8 cellular contexts compared by ENCODE assay signal in the genomic region with DNA sequence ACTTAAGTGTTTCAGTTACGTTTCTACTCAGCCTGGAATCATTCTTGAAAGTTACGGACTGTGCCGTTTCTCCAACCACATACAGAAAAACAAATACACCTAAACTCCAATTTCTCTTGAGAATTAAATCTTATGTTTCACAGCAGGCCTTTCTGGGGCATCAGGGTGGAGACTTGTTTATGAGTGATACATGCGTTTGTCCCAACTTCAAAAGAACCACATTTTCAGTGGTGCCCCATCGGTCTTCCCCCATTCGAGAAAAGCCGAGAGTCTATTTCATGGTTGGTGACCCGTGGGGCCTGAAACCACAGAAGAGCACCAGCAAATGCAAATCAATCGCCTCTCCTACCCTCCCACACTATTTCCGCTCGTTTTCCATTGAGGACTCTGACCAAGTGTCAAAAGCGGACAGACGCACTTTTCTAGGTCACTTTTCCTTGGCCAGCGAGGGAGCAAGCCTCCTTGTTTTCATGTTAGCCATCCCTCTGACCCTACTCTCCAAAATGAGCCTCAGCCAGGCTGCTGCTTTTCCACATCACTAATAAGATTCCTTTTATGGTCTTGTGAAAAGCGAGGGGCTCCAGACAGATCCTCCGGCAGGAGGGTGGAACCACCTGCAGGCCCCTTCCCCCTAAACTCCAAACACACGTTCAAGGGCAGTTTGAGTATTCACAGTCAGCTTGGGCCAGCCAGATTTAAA. TPM values are rescaled to one million over a fixed set of nuclear protein-coding genes. Genes with fewer than 3 reads are reported as not detected.
A peak's percentile ranks its signal among the peaks of the same experiment; 100 is the strongest.
DNase-seq lines count a peak whose midpoint lies in the region; ATAC-seq and TF ChIP-seq lines count a peak whose summit lies in the region.

No MANE protein-coding gene starts in this region.

- peak overlapping the region; percentile 98 for H3K4me3 ChIP-seq in ACC112 (ENCODE audit: low read depth, low read length)

- ATAC-seq in GM19452 (IDR thresholded peaks at IDR 0.05; ENCODE audit: unreplicated experiment) (peak; percentile 20), HG03565 (IDR thresholded peaks at IDR 0.05; ENCODE audit: unreplicated experiment) (peak; percentile 26)

- H3K36me3 Mint-ChIP-seq in neural crest cell (ENCODE audit: low read depth): peaks cover 7% of the 10 kb centered on the region

- DNase-seq in neural crest cell (ENCODE audit: low read depth, low spot score): peak; percentile 32
- no peak for DNase-seq in NCI-H2081 (lab: John Stamatoyannopoulos, UW)
- DNase-seq in stimulated activated CD4-positive, alpha-beta T cell treated with anti-CD3 and anti-CD28 coated beads, Interleukin-2, amount 100 ng/mL, for 48 hours: no peak
- DNase-seq in NCI-H510A treated with DMSO at 0.1 percent for 48 hours (lab: John Stamatoyannopoulos, UW): no peak

- H3K27ac Mint-ChIP-seq in neural crest cell (ENCODE audit: unreplicated experiment): peak overlapping the region; percentile 7

- H3K27me3 Mint-ChIP-seq in neural crest cell (ENCODE audit: low read depth): no peaks in the 10 kb centered on the region

- H2AFZ ChIP-seq in ACC112 (ENCODE audit: low read length, unreplicated experiment): peak overlapping the region; percentile 95

- peaks cover 59% of the 10 kb centered on the region for H3K79me2 ChIP-seq in ACC112 (ENCODE audit: control insufficient read depth, insufficient read depth, low read length, unreplicated experiment)

- H3K27ac ChIP-seq in ACC112 (ENCODE audit: low read depth, low read length): peak overlapping the region; percentile 92
- H3K27ac ChIP-seq in cingulate gyrus (ENCODE audit: low read depth, low read length): peak overlapping the region; percentile 34

- peaks cover 69% of the 10 kb centered on the region for H3K4me1 Mint-ChIP-seq in neural crest cell

- peak overlapping the region; percentile 88 for H3K4me3 Mint-ChIP-seq in neural crest cell

- H3K36me3 ChIP-seq in ACC112 (ENCODE audit: insufficient read depth, low read length): peaks cover 7% of the 10 kb centered on the region; the same call in 1 of the 2 replicates

- peaks cover 27% of the 10 kb centered on the region for H3K4me1 ChIP-seq in ACC112 (ENCODE audit: control insufficient read depth, insufficient read depth, low read length, unreplicated experiment)

- no peaks in the 10 kb centered on the region for H3K27me3 ChIP-seq in ACC112 (ENCODE audit: insufficient read depth, low read length)

- no peaks in the 10 kb centered on the region for H3K9me3 Mint-ChIP-seq in neural crest cell

- no peak for TF ChIP-seq CTCF in neural crest cell (conservative IDR thresholded peaks at IDR 0.05)

RNA-seq across cellular contexts. Expression of gene JAG1, which starts 3.1 kb away (rescaled TPM):
- 67.7 and 70.3 TPM in 2 replicates for total RNA-seq in neural crest cell
